8 cellular contexts compared by ENCODE assay signal in the genomic region with DNA sequence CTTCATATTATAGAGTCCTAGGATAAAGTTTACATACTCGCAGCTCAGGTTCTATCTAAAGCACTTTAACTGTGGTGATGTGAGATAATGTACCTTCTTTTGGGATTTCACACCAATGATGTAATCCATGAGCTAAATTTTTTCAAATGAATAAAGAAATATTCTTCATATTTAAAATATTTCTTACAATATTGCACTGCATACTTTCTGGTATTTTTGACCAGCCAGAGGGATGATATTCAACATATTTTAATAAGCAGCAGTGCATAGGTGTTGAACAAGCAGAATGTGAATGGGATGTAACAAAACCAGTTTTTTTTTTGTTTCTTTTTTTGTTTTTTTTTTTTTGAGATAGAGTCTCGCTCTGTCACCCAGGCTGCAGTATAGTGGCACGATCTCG.
"Had no signal": no experiment of that assay in that cellular context is flagged by ENCODE, and none has a peak within 500 bp of the region (broad histone marks: within the 10 kb centered on the region; RNA-seq: fewer than 3 reads in every experiment).

No MANE protein-coding gene starts in this region.

- DNase-seq: H9, HCEC 1CT, IMR-90, KBM-7 had no signal

- H3K4me1 Mint-ChIP-seq: GM23338, H9 had no signal

- H3K27ac Mint-ChIP-seq: GM23338, H9 had no signal

- FAIRE-seq: H1, H54 had no signal

- H3K4me2 ChIP-seq: GM23338, KMS-11 had no signal

- H3K27ac ChIP-seq: KMS-11 had no signal

- ATAC-seq: GM23338 had no signal

- H3K4me3 ChIP-seq: GM23338 had no signal

- H3K4me3 Mint-ChIP-seq: GM23338, H9 had no signal

- H2AFZ ChIP-seq: GM23338 had no signal

- H3K9ac ChIP-seq: KMS-11 had no signal
